17 cellular contexts compared by ENCODE assay signal in the genomic region with DNA sequence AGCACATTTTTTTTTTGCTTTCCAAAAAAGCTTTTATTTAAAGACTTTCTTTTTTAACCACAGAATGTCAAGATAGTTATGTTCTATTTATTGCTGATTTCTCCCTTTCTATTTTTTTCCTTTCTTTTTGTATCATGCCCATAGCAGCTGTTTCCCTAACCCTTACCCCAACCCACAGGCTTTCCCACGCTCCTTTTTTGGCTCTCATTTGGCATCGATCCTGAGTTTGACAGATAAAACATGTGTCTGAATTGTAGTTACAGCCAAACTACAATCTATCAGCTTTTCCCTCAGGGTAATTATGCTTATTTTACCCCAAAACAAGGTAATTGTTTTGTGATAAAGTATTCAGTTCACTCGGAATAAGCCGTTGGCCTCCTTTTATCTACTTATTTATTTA. TPM values are rescaled to one million over a fixed set of nuclear protein-coding genes. Genes with fewer than 3 reads are reported as not detected.
A peak's percentile ranks its signal among the peaks of the same experiment; 100 is the strongest.
DNase-seq lines count a peak whose midpoint lies in the region; ATAC-seq, FAIRE-seq and TF ChIP-seq lines count a peak whose summit lies in the region.
"Had no signal": no experiment of that assay in that cellular context is flagged by ENCODE, and none has a peak within 500 bp of the region (broad histone marks: within the 10 kb centered on the region; RNA-seq: fewer than 3 reads in every experiment).

No MANE protein-coding gene starts in this region.

- FAIRE-seq in HepG2 (lab: Jason Lieb, UNC): no peak
- FAIRE-seq: GM19239, H1 had no signal

- 58% methylated on average over 4 of the region's 4 CpGs for WGBS in liver
- 8% methylated on average over 4 of the region's 4 CpGs for WGBS in HepG2 (ENCODE audit: low lambda C conversion rate)
- WGBS in right cardiac atrium: 1% methylated on average over 4 of the region's 4 CpGs

- intact Hi-C loops in HepG2 (cut with micrococcal nuclease; ENCODE audit: unreplicated experiment) (no loop called here), right cardiac atrium (cut with DNase I) (no loop called here)

- no peaks in the 10 kb centered on the region for H4K20me1 ChIP-seq in HepG2 (ENCODE audit: insufficient read depth, low read length)

- TF ChIP-seq EP300 in HepG2 (IDR thresholded peaks at IDR 0.05; ENCODE audit: low read depth in 2 of 2, low read length in 2 of 2): no peak
- no peak for TF ChIP-seq EP300 in HepG2 (CRISPR knock-in tag; IDR thresholded peaks at IDR 0.05; ENCODE audit: borderline replicate concordance)

- H3K27me3 ChIP-seq in liver (ENCODE audit: control insufficient read depth in 4 of 4, insufficient read depth in 4 of 4, low read length in 3 of 4): peaks cover 0 to 3% (median 0%) of the 10 kb centered on the region in 4 donors
- H3K27me3 ChIP-seq in HepG2 (ENCODE audit: control insufficient read depth in 1 of 2, insufficient read depth in 2 of 2, low read length in 2 of 2): no peaks in the 10 kb centered on the region
- H3K27me3 ChIP-seq in right cardiac atrium (ENCODE audit: control insufficient read depth, insufficient read depth): no peaks in the 10 kb centered on the region
- H3K27me3 ChIP-seq: MG63 had no signal

- H3K4me1 ChIP-seq in liver (ENCODE audit: control insufficient read depth in 4 of 4, insufficient read depth in 4 of 4, low read length in 3 of 4): no peaks in the 10 kb centered on the region
- H3K4me1 ChIP-seq in HepG2 (ENCODE audit: insufficient read depth, low read length): no peaks in the 10 kb centered on the region
- H3K4me1 ChIP-seq in right cardiac atrium (ENCODE audit: control insufficient read depth, insufficient read depth, low read length): peaks cover 8% of the 10 kb centered on the region

- TF ChIP-seq POLR2A in HepG2 (IDR thresholded peaks at IDR 0.05; ENCODE audit: insufficient read depth in 1 of 2, low read depth in 2 of 2, low read length in 2 of 2): no peak

- TF ChIP-seq RAD21 in liver (IDR thresholded peaks at IDR 0.05): no peak
- no peak for TF ChIP-seq RAD21 in HepG2 (CRISPR knock-in tag; IDR thresholded peaks at IDR 0.05)

- no peaks in the 10 kb centered on the region for H3K9me3 ChIP-seq in liver (ENCODE audit: control insufficient read depth in 4 of 4, low read length in 3 of 4)
- no peaks in the 10 kb centered on the region for H3K9me3 ChIP-seq in HepG2 (ENCODE audit: low read length)
- H3K9me3 ChIP-seq in right cardiac atrium (ENCODE audit: control insufficient read depth, low read length): no peaks in the 10 kb centered on the region
- H3K9me3 ChIP-seq: MG63 had no signal

- TF ChIP-seq CTCF in liver (IDR thresholded peaks at IDR 0.05; ENCODE audit: low read depth, low read length, missing input control): no peak
- no peak for TF ChIP-seq CTCF in HepG2 (CRISPR knock-in tag; IDR thresholded peaks at IDR 0.05)
- no peak for TF ChIP-seq CTCF in brain (conservative IDR thresholded peaks at IDR 0.05)
- TF ChIP-seq CTCF in RWPE1 (conservative IDR thresholded peaks at IDR 0.05; ENCODE audit: low read depth): no peak

- no peaks in the 10 kb centered on the region for H3K79me2 ChIP-seq in HepG2 (ENCODE audit: insufficient read depth, low read length)

- no peak overlapping the region for H3K4me2 ChIP-seq in HepG2 (ENCODE audit: low read depth, low read length)

- no peak overlapping the region for H2AFZ ChIP-seq in HepG2 (ENCODE audit: low read length)

- CTCF ChIA-PET in HepG2 (lab: Yijun Ruan, JAX; ENCODE audit: low intra/inter-chr PET ratio, low total read pairs) (no interaction called here), RWPE1 (lab: Yijun Ruan, JAX) (no interaction called here)

- DNase-seq in HepG2 (ENCODE audit: low spot score): no peak
- DNase-seq in right cardiac atrium: peak; percentile 23 to 60 (median 50)
- DNase-seq in SW480 (ENCODE audit: low spot score): no peak
- no peak for DNase-seq in RWPE1 (ENCODE audit: low spot score)
- no peak for DNase-seq in NCI-H345 treated with DMSO at 0.1 percent for 48 hours (lab: John Stamatoyannopoulos, UW; ENCODE audit: unreplicated experiment)
- DNase-seq in SKM-1 treated with dmso at 0.1 percent for 144 hours (lab: John Stamatoyannopoulos, UW; ENCODE audit: unreplicated experiment): no peak
- DNase-seq: activated B cell treated with CpG ODN at 0.5 μM for 24 hours; activated naive CD8-positive, alpha-beta T cell treated with anti-CD3 and anti-CD28 coated beads, Interleukin-2, amount 50 U/mL, for 24 hours; DMS79 treated with DMSO at 0.1 percent for 48 hours; dorsolateral prefrontal cortex; glutamatergic neuron; MG63; NCI-H524 treated with DMSO at 0.1 percent for 48 hours had no signal

- no TSS peak for BruUV-seq in HepG2 (replicated peaks; lab: Mats Ljungman, UMichigan)

- H3K27me3 Mint-ChIP-seq in brain: no peaks in the 10 kb centered on the region
- H3K27me3 Mint-ChIP-seq: activated B cell treated with CpG ODN at 0.5 μM for 24 hours; activated naive CD8-positive, alpha-beta T cell treated with anti-CD3 and anti-CD28 coated beads, Interleukin-2, amount 50 U/mL, for 24 hours had no signal

- no peak overlapping the region for H3K27ac ChIP-seq in liver (ENCODE audit: low read depth in 1 of 2, low read length in 2 of 2)
- no peak overlapping the region for H3K27ac ChIP-seq in HepG2 (ENCODE audit: extremely low read length, insufficient read depth, low read length)
- no peak overlapping the region for H3K27ac ChIP-seq in right cardiac atrium (ENCODE audit: low read length)
- no peak overlapping the region for H3K27ac ChIP-seq in RWPE1
- H3K27ac ChIP-seq: dorsolateral prefrontal cortex had no signal

- peaks cover 0 to 3% (median 0%) of the 10 kb centered on the region in 5 experiments for H3K9me3 Mint-ChIP-seq in brain
- H3K9me3 Mint-ChIP-seq: activated B cell treated with CpG ODN at 0.5 μM for 24 hours; activated naive CD8-positive, alpha-beta T cell treated with anti-CD3 and anti-CD28 coated beads, Interleukin-2, amount 50 U/mL, for 24 hours had no signal

- no peak overlapping the region for H3K9ac ChIP-seq in liver (ENCODE audit: low read depth in 1 of 2, low read length in 2 of 2)
- H3K9ac ChIP-seq in HepG2 (ENCODE audit: insufficient read depth, low read depth, low read length): no peak overlapping the region

- peak overlapping the region in 2 of 5 experiments; percentile 12 to 30 for H3K27ac Mint-ChIP-seq in brain
- H3K27ac Mint-ChIP-seq: activated B cell treated with CpG ODN at 0.5 μM for 24 hours; activated naive CD8-positive, alpha-beta T cell treated with anti-CD3 and anti-CD28 coated beads, Interleukin-2, amount 50 U/mL, for 24 hours had no signal

- in situ Hi-C loops in HepG2 (cut with HindIII; ENCODE audit: extremely low pct_ligation_motif_present, low pct_unique_long_range_greater_than_20kb): no loop called here

- peak overlapping the region in 3 of 5 experiments; percentile 3 to 25 (median 14) for H3K4me3 Mint-ChIP-seq in brain
- H3K4me3 Mint-ChIP-seq: activated B cell treated with CpG ODN at 0.5 μM for 24 hours; activated naive CD8-positive, alpha-beta T cell treated with anti-CD3 and anti-CD28 coated beads, Interleukin-2, amount 50 U/mL, for 24 hours had no signal

- no peak overlapping the region for H3K4me3 ChIP-seq in liver (ENCODE audit: low read depth in 1 of 3, low read length in 3 of 3)
- no peak overlapping the region for H3K4me3 ChIP-seq in HepG2 (replicated peaks in 1 of 3; ENCODE audit: insufficient read depth in 1 of 3, low read depth in 2 of 3, low read length in 3 of 3)
- no peak overlapping the region for H3K4me3 ChIP-seq in right cardiac atrium (ENCODE audit: low read length)
- H3K4me3 ChIP-seq: MG63 had no signal

- peaks cover 46% of the 10 kb centered on the region for H3K4me1 Mint-ChIP-seq in brain
- H3K4me1 Mint-ChIP-seq: activated B cell treated with CpG ODN at 0.5 μM for 24 hours; activated naive CD8-positive, alpha-beta T cell treated with anti-CD3 and anti-CD28 coated beads, Interleukin-2, amount 50 U/mL, for 24 hours had no signal

- POLR2A ChIA-PET in HepG2 (lab: Yijun Ruan, JAX) (no interaction called here), RWPE1 (lab: Yijun Ruan, JAX; ENCODE audit: low non-redundant PET) (no interaction called here)

- H3K36me3 ChIP-seq in liver (ENCODE audit: control insufficient read depth in 4 of 4, insufficient read depth in 3 of 4, low read depth in 1 of 4, low read length in 3 of 4) (no peaks in the 10 kb centered on the region), HepG2 (replicated peaks in 1 of 2; ENCODE audit: control insufficient read depth in 1 of 2, insufficient read depth in 2 of 2, low read length in 2 of 2) (no peaks in the 10 kb centered on the region)
- H3K36me3 ChIP-seq: MG63 had no signal

- no peak for ATAC-seq in HepG2
- peak; percentile 78 to 80 for ATAC-seq in right cardiac atrium
- ATAC-seq: activated naive CD8-positive, alpha-beta T cell treated with anti-CD3 and anti-CD28 coated beads, Interleukin-2, amount 50 U/mL, for 24 hours had no signal

- H3K36me3 Mint-ChIP-seq in brain: no peaks in the 10 kb centered on the region

TF ChIP-seq in liver, 16 proteins besides CTCF, POLR2A, EP300 and RAD21 (continues in another document):
- TF ChIP-seq YY1 (IDR thresholded peaks at IDR 0.05): no peak

RNA-seq across cellular contexts. Expression of gene PDE3A, which starts 46.7 kb away (rescaled TPM):
- total RNA-seq in liver (1 to 10 TPM; 3.7 to 3.8 TPM), HepG2 (2016; rRNA removed; fragmentation: Illumina TruSeq; extraction: Trizol) (1.5 and 2.3 TPM in 2 replicates), right cardiac atrium (100 to 1,000 TPM in 2 of 4 donors, 10 to 100 TPM in 2; 85.8 to 156 (median 100) TPM)
- polyA plus RNA-seq in liver (under 1 TPM; 0.50 to 0.75 TPM), HepG2 (2011; rRNA removed) (0.46 and 0.77 TPM in 2 replicates), brain (ENCODE audit: insufficient read depth, low read depth, low replicate concordance) (0.75 TPM), right cardiac atrium (29.9 TPM)
- 0.10 and 0.18 TPM in 2 replicates for total RNA-seq in HepG2 (2016; cell fraction: cytosol; rRNA removed; fragmentation: Illumina TruSeq; extraction: Trizol; ENCODE audit: low read depth)
- 1.4 and 2.1 TPM in 2 replicates for total RNA-seq in HepG2 (2016; cell fraction: insoluble cytoplasmic fraction; rRNA removed; fragmentation: Illumina TruSeq; extraction: Trizol)
- 0.52 and 0.65 TPM in 2 replicates for total RNA-seq in HepG2 (2016; cell fraction: membrane; rRNA removed; fragmentation: Illumina TruSeq; extraction: Trizol)
- total RNA-seq in HepG2 (2016; cell fraction: nucleus; rRNA removed; fragmentation: Illumina TruSeq; extraction: Trizol): 1.0 and 1.4 TPM in 2 replicates
- 0.35 and 0.38 TPM in 2 replicates for polyA plus RNA-seq in HepG2 (2011; cell fraction: cytosol; rRNA removed)
- 0.23 and 0.27 TPM in 2 replicates for polyA plus RNA-seq in HepG2 (2011; cell fraction: nucleus; rRNA removed)
- 0.65 and 0.86 TPM in 2 replicates for polyA plus RNA-seq in HepG2 (2012)
- polyA plus RNA-seq in HepG2 (2016; cell fraction: cytosol; fragmentation: Illumina TruSeq; extraction: Trizol; ENCODE audit: low read depth): 0.02 and 0.07 TPM in 2 replicates
- 1.4 TPM in 2 replicates for polyA plus RNA-seq in HepG2 (2016; cell fraction: insoluble cytoplasmic fraction; fragmentation: Illumina TruSeq; extraction: Trizol; ENCODE audit: low read depth)
- 0.22 and 0.27 TPM in 2 replicates for polyA plus RNA-seq in HepG2 (2016; cell fraction: membrane; fragmentation: Illumina TruSeq; extraction: Trizol; ENCODE audit: low read depth)
- polyA plus RNA-seq in HepG2 (2016; cell fraction: nucleus; fragmentation: Illumina TruSeq; extraction: Trizol; ENCODE audit: insufficient read depth, low read depth): 0.52 and 0.60 TPM in 2 replicates
- 1.6 and 287 TPM in 2 replicates for polyA minus RNA-seq in HepG2 (2011; rRNA and poly(A)+ RNA removed; ENCODE audit: low replicate concordance)
- polyA minus RNA-seq in HepG2 (2011; cell fraction: cytosol; rRNA and poly(A)+ RNA removed): 1.4 and 1.7 TPM in 2 replicates
- 1.2 and 1.4 TPM in 2 replicates for polyA minus RNA-seq in HepG2 (2011; cell fraction: nucleus; rRNA and poly(A)+ RNA removed)
- total RNA-seq: activated B cell treated with CpG ODN at 0.5 μM for 24 hours had no signal

Comparison
In these comparisons a context has a peak if more than half of its experiments do, and no peak if none do; other contexts are left out.
1. DNase-seq: peak in right cardiac atrium (3 of 3); none in HepG2 (single experiment), SW480 (single experiment), RWPE1 (single experiment), NCI-H345 treated with DMSO at 0.1 percent for 48 hours (single experiment) and SKM-1 treated with dmso at 0.1 percent for 144 hours (single experiment).
2. RNA of gene PDE3A, which starts 46.7 kb away (polyA plus RNA-seq): 29.9 TPM in right cardiac atrium (single experiment); 0.02 to 1.4 TPM in HepG2, 0.50 to 0.75 TPM in liver and 0.75 TPM in brain (single experiment); every median in the first group is over 10 times any median in the second.